Comparison of ENCODE assay signal across 11 cellular contexts in genomic region chr4:48640699-48641098, GRCh38.
"Had no signal": no experiment of that assay in that cellular context is flagged by ENCODE, and none has a peak within 500 bp of the region (broad histone marks: within the 10 kb centered on the region; RNA-seq: fewer than 3 reads in every experiment).

No MANE protein-coding gene starts in this region.

- H3K36me3 ChIP-seq: brain microvascular endothelial cell, esophagus muscularis mucosa had no signal

- DNase-seq: activated CD4-positive, CD25-positive, alpha-beta regulatory T cell; activated naive CD8-positive, alpha-beta T cell treated with anti-CD3 and anti-CD28 coated beads, Interleukin-2, amount 10 ng/mL, durations not matched to agents 7 days and 5 days; anterior cingulate cortex; brain microvascular endothelial cell; cerebellar nuclear complex; endodermal cell; psoas muscle; stimulated activated naive CD8-positive, alpha-beta T cell treated with anti-CD3 and anti-CD28 coated beads, Interleukin-15, Interleukin-2, amounts not matched to agents 100 U/mL and 50 U/mL, for 24 hours; testis had no signal

- H3K9me3 ChIP-seq: esophagus muscularis mucosa, psoas muscle, testis had no signal

- H3K4me1 ChIP-seq: testis had no signal

- H3K27ac ChIP-seq: brain microvascular endothelial cell, esophagus muscularis mucosa, psoas muscle, testis had no signal

- ATAC-seq: sciatic nerve; stimulated activated naive CD8-positive, alpha-beta T cell treated with anti-CD3 and anti-CD28 coated beads, Interleukin-15, Interleukin-2, amounts not matched to agents 100 U/mL and 50 U/mL, for 24 hours had no signal

- H3K4me3 ChIP-seq: esophagus muscularis mucosa, psoas muscle, testis had no signal

- H3K27me3 ChIP-seq: brain microvascular endothelial cell, esophagus muscularis mucosa, testis had no signal
